Comparison of ENCODE assay signal across 19 cellular contexts in genomic region chrY:12984637-12985344, GRCh38.
"Had no signal": no experiment of that assay in that cellular context is flagged by ENCODE, and none has a peak within 500 bp of the region (broad histone marks: within the 10 kb centered on the region; RNA-seq: fewer than 3 reads in every experiment).

No MANE protein-coding gene starts in this region.

- H3K36me3 ChIP-seq: esophagus muscularis mucosa, gastrocnemius medialis, right atrium auricular region, stomach, thoracic aorta, transverse colon, uterus had no signal

- H3K27me3 ChIP-seq: esophagus muscularis mucosa, gastrocnemius medialis, right atrium auricular region, stomach, transverse colon, uterus had no signal

- H3K36me3 Mint-ChIP-seq: naive thymus-derived CD8-positive, alpha-beta T cell had no signal

- H3K4me1 ChIP-seq: esophagus muscularis mucosa, gastrocnemius medialis, right atrium auricular region, stomach, transverse colon, uterus had no signal

- H3K27ac ChIP-seq: epithelial cell of prostate, esophagus muscularis mucosa, gastrocnemius medialis, right atrium auricular region, stomach, thoracic aorta, transverse colon, uterus had no signal

- H3K9me3 Mint-ChIP-seq: effector memory CD8-positive, alpha-beta T cell had no signal

- H3K4me3 ChIP-seq: esophagus muscularis mucosa, gastrocnemius medialis, mucosa of descending colon, right atrium auricular region, stomach, thoracic aorta, transverse colon, uterus had no signal

- ATAC-seq: effector memory CD8-positive, alpha-beta T cell; mucosa of descending colon; naive thymus-derived CD8-positive, alpha-beta T cell had no signal

- H3K4me3 Mint-ChIP-seq: dendritic cell treated with granulocyte-macrophage colony-stimulating factor and Interleukin-4, amounts not matched to agents 40 ng/mL and 50 ng/mL, for 4 days; effector memory CD8-positive, alpha-beta T cell; naive thymus-derived CD8-positive, alpha-beta T cell had no signal

- H3K9me3 ChIP-seq: esophagus muscularis mucosa, gastrocnemius medialis, mucosa of descending colon, right atrium auricular region, stomach, thoracic aorta, transverse colon, uterus had no signal

- DNase-seq: cerebellar nuclear complex; effector memory CD8-positive, alpha-beta T cell; gastrocnemius medialis; glutamatergic neuron; mammary epithelial cell; mucosa of descending colon; naive thymus-derived CD8-positive, alpha-beta T cell; small intestine; stimulated activated CD4-positive, alpha-beta T cell treated with anti-CD3 and anti-CD28 coated beads, Interleukin-12 subunit alpha, Interleukin-12 subunit beta, amount 100 ng/mL, for 4 hours; stimulated activated naive CD4-positive, alpha-beta T cell; stomach; substantia nigra; transverse colon; uterus had no signal

- H3K27me3 Mint-ChIP-seq: dendritic cell treated with granulocyte-macrophage colony-stimulating factor and Interleukin-4, amounts not matched to agents 40 ng/mL and 50 ng/mL, for 4 days had no signal

- H3K27ac Mint-ChIP-seq: dendritic cell treated with granulocyte-macrophage colony-stimulating factor and Interleukin-4, amounts not matched to agents 40 ng/mL and 50 ng/mL, for 4 days; effector memory CD8-positive, alpha-beta T cell had no signal
